In the genomic region with DNA sequence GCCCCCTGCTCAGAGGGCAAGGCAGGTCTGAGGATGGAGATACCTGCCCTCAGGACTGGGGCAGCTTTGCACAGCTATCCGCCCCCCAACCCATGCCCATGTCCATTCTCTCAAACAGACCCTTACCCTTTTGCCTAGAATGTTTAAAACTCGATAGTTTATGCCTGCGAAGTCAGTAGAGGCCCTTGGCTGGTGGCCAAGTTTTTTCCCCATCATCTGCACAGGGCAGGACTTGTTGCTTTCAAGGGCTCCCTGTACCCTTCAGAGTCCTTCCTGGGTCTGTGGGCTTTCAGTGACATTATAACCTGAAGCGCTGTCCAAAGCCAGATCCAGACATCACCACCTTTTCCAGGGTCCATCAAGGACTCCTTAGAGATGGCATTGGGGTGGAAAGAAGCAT, we compare ENCODE assay signal across 23 cellular contexts.
"Had no signal": no experiment of that assay in that cellular context is flagged by ENCODE, and none has a peak within 500 bp of the region (broad histone marks: within the 10 kb centered on the region; RNA-seq: fewer than 3 reads in every experiment).

No MANE protein-coding gene starts in this region.

- H3K36me3 ChIP-seq: SJSA1 had no signal

- H3K27me3 ChIP-seq: SJSA1 had no signal

- H3K4me3 ChIP-seq: SJSA1, SK-N-MC had no signal

- DNase-seq: Kasumi-1, MM.1S, MV-4-11, NCI-H1048, NCI-H1105, NCI-H1417, NCI-H1436 treated with DMSO at 0.1 percent for 48 hours, NCI-H1694, NCI-H187 treated with DMSO at 0.1 percent for 48 hours, NCI-H2029 treated with DMSO at 0.1 percent for 48 hours, NCI-H2107, NCI-H2171 treated with DMSO at 0.1 percent for 48 hours, NCI-H345, NCI-H446 treated with DMSO at 0.1 percent for 48 hours, NCI-H510A treated with DMSO at 0.1 percent for 48 hours, NCI-H526, NCI-H82, Right ventricle myocardium superior, RPMI8226, SIG-M5 had no signal

- H3K9me3 ChIP-seq: SJSA1 had no signal

- H3K27ac ChIP-seq: KMS-11, SJSA1, SK-N-MC had no signal
